In the genomic region with DNA sequence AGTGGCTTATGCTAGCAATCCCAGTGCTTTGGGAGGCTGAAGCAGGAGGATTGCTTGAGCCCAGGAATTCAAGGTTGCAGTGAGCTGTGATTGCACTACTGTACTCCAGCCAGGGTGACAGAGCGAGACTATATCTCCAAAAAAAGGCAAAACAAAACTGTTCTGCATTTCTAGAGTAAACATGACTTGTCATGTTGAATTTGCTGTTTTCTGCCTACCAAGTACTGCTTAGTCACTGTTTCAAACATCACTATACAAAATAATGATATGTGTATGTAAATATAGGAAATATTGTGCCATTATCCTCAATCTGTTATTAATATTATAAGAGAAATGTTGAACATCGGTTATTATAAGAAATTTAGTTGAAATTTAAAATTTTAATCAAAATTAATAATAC, we compare ENCODE assay signal across 33 cellular contexts.
"Had no signal": no experiment of that assay in that cellular context is flagged by ENCODE, and none has a peak within 500 bp of the region (broad histone marks: within the 10 kb centered on the region; RNA-seq: fewer than 3 reads in every experiment).

No MANE protein-coding gene starts in this region.

- H3K27me3 ChIP-seq: adrenal gland, body of pancreas, brain microvascular endothelial cell, breast epithelium had no signal

- DNase-seq: activated B cell treated with CpG ODN at 0.5 μM for 24 hours; activated CD4-positive, alpha-beta memory T cell treated with anti-CD3 and anti-CD28 coated beads for 36 hours; activated CD4-positive, alpha-beta T cell treated with anti-CD3 and anti-CD28 coated beads for 4 hours; activated CD4-positive, alpha-beta T cell treated with anti-CD3 and anti-CD28 coated beads, Interleukin-2, amount 10 ng/mL, durations not matched to agents 24 days and 14 days; activated CD4-positive, alpha-beta T cell treated with anti-CD3 and anti-CD28 coated beads, Interleukin-2, amount 50 U/mL, for 1 hour; activated CD4-positive, alpha-beta T cell treated with anti-CD3 and anti-CD28 coated beads, Interleukin-2, amount 50 U/mL, for 4 hours; activated CD4-positive, CD25-positive, alpha-beta regulatory T cell treated with anti-CD3 and anti-CD28 coated beads, Interleukin-2, amount 50 U/mL, for 72 hours; activated CD8-positive, alpha-beta memory T cell treated with anti-CD3 and anti-CD28 coated beads, Interleukin-2, amount 50 U/mL, for 4 hours; activated CD8-positive, alpha-beta T cell treated with anti-CD3 and anti-CD28 coated beads for 36 hours; activated effector memory CD4-positive, alpha-beta T cell treated with anti-CD3 and anti-CD28 coated beads, Interleukin-2, amount 50 U/mL, for 16 hours; activated gamma-delta T cell treated with Interleukin-2 at 50 U/mL for 16 hours; activated naive CD4-positive, alpha-beta T cell; activated naive CD4-positive, alpha-beta T cell treated with anti-CD3 and anti-CD28 coated beads for 36 hours; activated naive CD4-positive, alpha-beta T cell treated with anti-CD3 and anti-CD28 coated beads, Interleukin-2, amount 50 U/mL, for 16 hours; activated naive CD8-positive, alpha-beta T cell treated with anti-CD3 and anti-CD28 coated beads for 36 hours; activated T-cell treated with anti-CD3 and anti-CD28 coated beads for 4 hours; activated T-cell treated with anti-CD3 and anti-CD28 coated beads, Interleukin-2, amount 50 U/mL, for 1 hour; activated T-cell treated with anti-CD3 and anti-CD28 coated beads, Interleukin-2, amount 50 U/mL, for 4 hours; activated T-cell treated with anti-CD3 and anti-CD28 coated beads, Interleukin-2, amount 50 U/mL, for 72 hours; adrenal gland; amniotic stem cell; aorta; body of pancreas; brain microvascular endothelial cell; central memory CD4-positive, alpha-beta T cell; T-helper 1 cell; T-helper 2 cell; T-helper 9 cell had no signal

- FAIRE-seq: astrocyte had no signal

- H3K4me3 ChIP-seq: adrenal gland, body of pancreas, breast epithelium had no signal

- ATAC-seq: activated CD8-positive, alpha-beta T cell treated with anti-CD3 and anti-CD28 coated beads for 36 hours; activated naive CD4-positive, alpha-beta T cell treated with anti-CD3 and anti-CD28 coated beads, Interleukin-2, amount 50 U/mL, for 72 hours; activated T-cell treated with anti-CD3 and anti-CD28 coated beads, Interleukin-2, amount 50 U/mL, for 4 hours; activated T-cell treated with anti-CD3 and anti-CD28 coated beads, Interleukin-2, amount 50 U/mL, for 72 hours; activated T-helper 17 cell treated with anti-CD3 and anti-CD28 coated beads, Interleukin-2, amount 50 U/mL, for 72 hours; body of pancreas had no signal

- H3K36me3 ChIP-seq: brain microvascular endothelial cell, breast epithelium had no signal

- H3K9me3 ChIP-seq: body of pancreas, breast epithelium had no signal

- H3K27ac ChIP-seq: adrenal gland, body of pancreas, brain microvascular endothelial cell, breast epithelium, VCaP had no signal

- H3K4me1 ChIP-seq: body of pancreas, breast epithelium had no signal
